ENCODE assay signal across 20 cellular contexts in the genomic region with DNA sequence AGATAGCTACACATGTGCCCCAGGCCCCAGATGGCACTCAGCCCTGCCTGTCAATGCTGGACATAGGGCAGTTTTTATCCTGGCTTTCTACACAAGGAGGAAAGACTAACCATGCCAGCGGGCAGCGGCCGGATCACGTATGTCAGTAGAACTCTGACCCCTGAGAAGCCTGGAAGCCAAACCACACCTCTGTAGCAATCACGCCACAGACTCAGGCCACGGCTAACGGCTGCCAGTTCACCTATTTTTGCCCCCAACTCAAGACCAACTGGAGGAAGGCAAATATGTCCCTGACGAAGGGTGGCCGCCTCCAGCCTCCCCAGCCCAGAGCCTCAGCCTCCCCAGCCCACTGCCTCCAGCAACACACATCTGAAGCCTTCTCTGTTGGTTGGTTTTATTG.
"Had no signal": no experiment of that assay in that cellular context is flagged by ENCODE, and none has a peak within 500 bp of the region (broad histone marks: within the 10 kb centered on the region; RNA-seq: fewer than 3 reads in every experiment).

No MANE protein-coding gene starts in this region.

- H3K4me1 Mint-ChIP-seq: T-helper 17 cell had no signal

- H3K27ac Mint-ChIP-seq: dendritic cell treated with granulocyte-macrophage colony-stimulating factor and Interleukin-4, amounts not matched to agents 40 ng/mL and 50 ng/mL, for 4 days; T-helper 17 cell; type B pancreatic cell had no signal

- H3K27me3 ChIP-seq: vagina had no signal

- DNase-seq: activated CD4-positive, alpha-beta T cell treated with anti-CD3 and anti-CD28 coated beads for 48 hours; activated CD4-positive, alpha-beta T cell treated with anti-CD3 and anti-CD28 coated beads, Interleukin-2, amount 50 U/mL, for 48 hours; activated CD8-positive, alpha-beta memory T cell treated with anti-CD3 and anti-CD28 coated beads for 24 hours; activated gamma-delta T cell; activated naive CD4-positive, alpha-beta T cell treated with anti-CD3 and anti-CD28 coated beads, Interleukin-2, amount 50 U/mL, for 16 hours; activated T-cell treated with anti-CD3 and anti-CD28 coated beads, Interleukin-2, amount 50 U/mL, for 1 hour; amniotic stem cell; central memory CD4-positive, alpha-beta T cell; lower lobe of right lung; mesenchymal stem cell; naive thymus-derived CD8-positive, alpha-beta T cell; stimulated activated CD4-positive, alpha-beta T cell treated with anti-CD3 and anti-CD28 coated beads, Interleukin-2, amount 100 ng/mL, for 48 hours; stimulated activated naive CD4-positive, alpha-beta T cell treated with Interleukin-2 at 50 U/mL for 16 hours; substantia nigra; T-helper 17 cell; T1000; WERI-Rb-1 had no signal

- H3K9me3 Mint-ChIP-seq: dendritic cell treated with granulocyte-macrophage colony-stimulating factor and Interleukin-4, amounts not matched to agents 40 ng/mL and 50 ng/mL, for 4 days; naive thymus-derived CD8-positive, alpha-beta T cell; type B pancreatic cell had no signal

- H3K27ac ChIP-seq: lower lobe of right lung, vagina, WERI-Rb-1 had no signal

- H3K27me3 Mint-ChIP-seq: T-helper 17 cell, type B pancreatic cell had no signal

- H3K4me3 ChIP-seq: lower lobe of right lung, vagina had no signal

- H3K36me3 Mint-ChIP-seq: naive thymus-derived CD8-positive, alpha-beta T cell; type B pancreatic cell had no signal

- H3K4me3 Mint-ChIP-seq: dendritic cell treated with granulocyte-macrophage colony-stimulating factor and Interleukin-4, amounts not matched to agents 40 ng/mL and 50 ng/mL, for 4 days; T-helper 17 cell; type B pancreatic cell had no signal

- H3K36me3 ChIP-seq: lower lobe of right lung, vagina, WERI-Rb-1 had no signal

- H3K9me3 ChIP-seq: lower lobe of right lung, vagina had no signal
